ENCODE assay signal across 20 cellular contexts in the genomic region with DNA sequence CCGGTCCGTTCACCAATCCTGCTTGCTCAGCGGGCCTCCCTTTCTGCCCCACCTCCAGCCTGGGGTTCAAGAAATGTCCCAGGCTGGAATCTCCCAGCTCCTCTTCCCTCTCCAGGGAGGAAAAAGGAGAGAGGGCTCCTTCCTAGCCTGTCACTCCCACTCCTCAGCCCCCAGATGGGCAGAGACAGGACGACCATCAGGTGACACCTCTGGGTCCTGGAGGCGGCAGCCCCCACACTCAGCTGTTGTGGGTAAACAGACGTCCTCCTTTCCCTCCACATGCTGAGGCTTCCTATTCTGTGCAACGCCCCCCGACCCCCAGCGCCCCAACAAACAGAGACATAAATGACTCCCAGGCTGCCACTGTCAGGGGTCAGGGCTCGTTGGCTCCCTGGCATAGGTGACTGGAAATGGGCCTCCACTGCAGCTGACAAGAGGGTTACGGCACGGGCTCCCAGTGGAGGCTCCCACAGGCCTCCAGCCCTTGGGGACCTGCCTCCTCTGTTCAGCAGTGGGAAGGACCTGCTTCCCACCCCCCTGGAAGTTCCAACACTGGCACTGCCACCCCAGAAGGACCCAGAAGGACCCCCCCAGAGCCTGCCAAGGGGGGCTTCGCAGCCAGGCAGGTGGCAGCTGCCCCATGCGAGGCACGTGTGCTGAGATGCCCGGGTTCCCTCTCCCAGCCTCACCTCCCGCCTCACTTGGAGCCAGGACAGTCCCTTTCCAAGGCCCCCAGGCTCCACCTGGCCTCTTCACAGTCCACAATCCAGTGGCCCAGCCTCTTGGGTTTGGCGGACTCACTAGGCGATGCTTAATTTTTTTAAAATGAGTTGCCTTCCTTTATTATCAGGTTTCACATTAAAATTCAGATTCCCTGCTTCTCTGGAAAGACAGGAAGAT.
"Had no signal": no experiment of that assay in that cellular context is flagged by ENCODE, and none has a peak within 500 bp of the region (broad histone marks: within the 10 kb centered on the region; RNA-seq: fewer than 3 reads in every experiment).

No MANE protein-coding gene starts in this region.

- H3K36me3 ChIP-seq: cardiac muscle cell, left ventricle myocardium inferior, ovary, prostate gland, upper lobe of right lung had no signal

- H3K27me3 Mint-ChIP-seq: activated CD4-positive, alpha-beta T cell treated with anti-CD3 and anti-CD28 coated beads, Interleukin-2, amount 10 ng/mL, durations not matched to agents 7 days and 5 days; activated CD8-positive, alpha-beta memory T cell treated with anti-CD3 and anti-CD28 coated beads, Interleukin-2, amount 10 ng/mL, durations not matched to agents 7 days and 5 days; activated CD8-positive, alpha-beta T cell treated with anti-CD3 and anti-CD28 coated beads for 36 hours; activated naive CD8-positive, alpha-beta T cell treated with anti-CD3 and anti-CD28 coated beads, Interleukin-2, amount 50 U/mL, for 24 hours had no signal

- H3K9me3 Mint-ChIP-seq: activated CD4-positive, alpha-beta T cell treated with anti-CD3 and anti-CD28 coated beads, Interleukin-2, amount 10 ng/mL, durations not matched to agents 7 days and 5 days; activated CD8-positive, alpha-beta T cell treated with anti-CD3 and anti-CD28 coated beads for 36 hours; activated naive CD8-positive, alpha-beta T cell treated with anti-CD3 and anti-CD28 coated beads, Interleukin-2, amount 50 U/mL, for 24 hours; immature natural killer cell had no signal

- H3K4me3 Mint-ChIP-seq: activated CD4-positive, alpha-beta T cell treated with anti-CD3 and anti-CD28 coated beads, Interleukin-2, amount 10 ng/mL, durations not matched to agents 7 days and 5 days; activated CD8-positive, alpha-beta memory T cell treated with anti-CD3 and anti-CD28 coated beads, Interleukin-2, amount 10 ng/mL, durations not matched to agents 7 days and 5 days; activated CD8-positive, alpha-beta T cell treated with anti-CD3 and anti-CD28 coated beads for 36 hours; activated naive CD8-positive, alpha-beta T cell treated with anti-CD3 and anti-CD28 coated beads, Interleukin-2, amount 50 U/mL, for 24 hours; immature natural killer cell had no signal

- ATAC-seq: activated CD8-positive, alpha-beta memory T cell treated with anti-CD3 and anti-CD28 coated beads, Interleukin-2, amount 10 ng/mL, durations not matched to agents 7 days and 5 days; activated CD8-positive, alpha-beta T cell treated with anti-CD3 and anti-CD28 coated beads for 36 hours; activated naive CD8-positive, alpha-beta T cell treated with anti-CD3 and anti-CD28 coated beads, Interleukin-2, amount 50 U/mL, for 24 hours; upper lobe of right lung had no signal

- H3K4me1 ChIP-seq: left ventricle myocardium inferior, prostate gland, upper lobe of right lung had no signal

- H2AFZ ChIP-seq: hepatocyte had no signal

- H3K4me2 ChIP-seq: hepatocyte had no signal

- H3K36me3 Mint-ChIP-seq: activated CD8-positive, alpha-beta memory T cell treated with anti-CD3 and anti-CD28 coated beads, Interleukin-2, amount 10 ng/mL, durations not matched to agents 7 days and 5 days; immature natural killer cell had no signal

- H3K27me3 ChIP-seq: cardiac muscle cell, hepatocyte, ovary, upper lobe of right lung had no signal

- H3K27ac ChIP-seq: cardiac muscle cell, hepatocyte, left ventricle myocardium inferior, ovary, prostate gland, upper lobe of right lung, WERI-Rb-1 had no signal

- H3K27ac Mint-ChIP-seq: activated CD4-positive, alpha-beta T cell treated with anti-CD3 and anti-CD28 coated beads, Interleukin-2, amount 10 ng/mL, durations not matched to agents 7 days and 5 days; activated CD8-positive, alpha-beta memory T cell treated with anti-CD3 and anti-CD28 coated beads, Interleukin-2, amount 10 ng/mL, durations not matched to agents 7 days and 5 days; activated CD8-positive, alpha-beta T cell treated with anti-CD3 and anti-CD28 coated beads for 36 hours; activated naive CD8-positive, alpha-beta T cell treated with anti-CD3 and anti-CD28 coated beads, Interleukin-2, amount 50 U/mL, for 24 hours; immature natural killer cell had no signal

- H3K79me2 ChIP-seq: hepatocyte had no signal

- H3K4me1 Mint-ChIP-seq: activated CD4-positive, alpha-beta T cell treated with anti-CD3 and anti-CD28 coated beads, Interleukin-2, amount 10 ng/mL, durations not matched to agents 7 days and 5 days; activated CD8-positive, alpha-beta memory T cell treated with anti-CD3 and anti-CD28 coated beads, Interleukin-2, amount 10 ng/mL, durations not matched to agents 7 days and 5 days; activated naive CD8-positive, alpha-beta T cell treated with anti-CD3 and anti-CD28 coated beads, Interleukin-2, amount 50 U/mL, for 24 hours; immature natural killer cell had no signal

- H3K9me3 ChIP-seq: left ventricle myocardium inferior, ovary, prostate gland, upper lobe of right lung had no signal

- H3K4me3 ChIP-seq: cardiac muscle cell, hepatocyte, left ventricle myocardium inferior, ovary, prostate gland, upper lobe of right lung had no signal

- DNase-seq: activated CD4-positive, alpha-beta T cell treated with anti-CD3 and anti-CD28 coated beads, Interleukin-2, amount 10 ng/mL, durations not matched to agents 7 days and 5 days; activated CD4-positive, CD25-positive, alpha-beta regulatory T cell treated with anti-CD3 and anti-CD28 coated beads, Interleukin-2, amount 50 U/mL, for 72 hours; activated CD8-positive, alpha-beta memory T cell treated with anti-CD3 and anti-CD28 coated beads, Interleukin-2, amount 10 ng/mL, durations not matched to agents 7 days and 5 days; activated CD8-positive, alpha-beta T cell treated with anti-CD3 and anti-CD28 coated beads for 36 hours; activated effector memory CD4-positive, alpha-beta T cell treated with anti-CD3 and anti-CD28 coated beads, Interleukin-2, amount 50 U/mL, for 16 hours; activated naive CD4-positive, alpha-beta T cell treated with anti-CD3 and anti-CD28 coated beads, Interleukin-2, amount 50 U/mL, for 16 hours; activated naive CD8-positive, alpha-beta T cell treated with anti-CD3 and anti-CD28 coated beads, Interleukin-2, amount 50 U/mL, for 24 hours; activated T-cell treated with anti-CD3 and anti-CD28 coated beads for 4 hours; immature natural killer cell; kidney glomerular epithelial cell; left ventricle myocardium inferior; mammary epithelial cell; ovary; stimulated activated CD4-positive, alpha-beta T cell treated with anti-CD3 and anti-CD28 coated beads, Interleukin-4, amount 100 ng/mL, for 1 hour; stimulated activated naive CD4-positive, alpha-beta T cell treated with Interleukin-2 at 50 U/mL for 16 hours; WERI-Rb-1 had no signal
